8 cellular contexts compared by ENCODE assay signal in genomic region chr11:57667065-57667714, GRCh38. TPM values are rescaled to one million over a fixed set of nuclear protein-coding genes. Genes with fewer than 3 reads are reported as not detected.
A peak's percentile ranks its signal among the peaks of the same experiment; 100 is the strongest.
DNase-seq lines count a peak whose midpoint lies in the region; ATAC-seq and TF ChIP-seq lines count a peak whose summit lies in the region.

No MANE protein-coding gene starts in this region.

- peak overlapping the region; percentile 100 for H2BK120ac ChIP-seq in IMR-90 (ENCODE audit: low read depth, low read length)

- DNase-seq in DMS114 treated with DMSO at 0.1 percent for 48 hours (lab: John Stamatoyannopoulos, UW; ENCODE audit: unreplicated experiment) (peak; percentile 90), IMR-90 (peak; percentile 99), OCI-LY7 (ENCODE audit: low spot score) (peak; percentile 99), activated T-cell treated with anti-CD3 and anti-CD28 coated beads for 48 hours (ENCODE audit: low read depth) (peak; percentile 84), epithelial cell of prostate (ENCODE audit: low read depth, low spot score) (peak; percentile 96), mucosa of descending colon (peak; percentile 91 to 99 (median 95))
- DNase-seq in stimulated activated CD8-positive, alpha-beta memory T cell treated with anti-CD3 and anti-CD28 coated beads, Interleukin-4, amount 100 ng/mL, for 1 hour (ENCODE audit: low read depth in 2 of 2, low spot score in 1 of 2), result peak; percentile 72 to 86

- no peak for TF ChIP-seq POLR2A in IMR-90 (IDR thresholded peaks at IDR 0.05; ENCODE audit: low read depth, low read length)

- peaks cover 0 to 16% of the 10 kb centered on the region in 2 experiments; a peak in 2 of 4 replicates for H3K79me1 ChIP-seq in IMR-90 (ENCODE audit: low read depth in 1 of 2, low read length in 2 of 2)

- H3K4me3 ChIP-seq in IMR-90 (ENCODE audit: insufficient read depth, low read depth, low read length) (peak overlapping the region; percentile 98), OCI-LY7 (ENCODE audit: low read depth, low read length, poor library complexity, severe bottlenecking) (peak overlapping the region; percentile 94), mucosa of descending colon (peak overlapping the region; percentile 93)

- POLR2A ChIA-PET in IMR-90 (lab: Charles Lee; ENCODE audit: unreplicated experiment) (interaction anchor here (0.5 to 0.6 kb wide), 2 partner anchors 30 to 980 kb away, joined by 3 read pairs; no protein-coding TSS in a partner anchor), OCI-LY7 (lab: Charles Lee) (interaction anchor here (0.8 to 1.8 kb wide), 3 partner anchors 10 to 36 kb away, joined by 3 to 12 read pairs (median 6); partner anchors contain the start of gene CLP1)

- H3K23ac ChIP-seq in IMR-90 (ENCODE audit: low read depth, low read length), result peak overlapping the region; percentile 100

- dilution Hi-C loops in IMR-90 (cut with HindIII; ENCODE audit: low sequenced_read_pairs, unreplicated experiment), result no loop called here

- peaks cover 6% of the 10 kb centered on the region for H4K20me1 ChIP-seq in IMR-90 (ENCODE audit: insufficient read depth, low read length)
- peaks cover 33% of the 10 kb centered on the region for H4K20me1 ChIP-seq in OCI-LY7 (ENCODE audit: insufficient read depth, low read length)

- peak overlapping the region; percentile 99 for H2BK20ac ChIP-seq in IMR-90 (ENCODE audit: low read depth, low read length)

- no TSS peak for BruUV-seq in IMR-90 (replicated peaks; lab: Mats Ljungman, UMichigan)
- no TSS peak for BruUV-seq in OCI-LY7 (replicated peaks; lab: Mats Ljungman, UMichigan)

- H3K36me3 ChIP-seq in IMR-90 (ENCODE audit: control insufficient read depth, insufficient read depth, low read length) (peaks cover 3% of the 10 kb centered on the region), OCI-LY7 (ENCODE audit: insufficient read depth, low read length) (peaks cover 31% of the 10 kb centered on the region), mucosa of descending colon (ENCODE audit: low read depth) (no peaks in the 10 kb centered on the region)

- ATAC-seq in GM21529 (IDR thresholded peaks at IDR 0.05; ENCODE audit: unreplicated experiment) (peak; percentile 67), IMR-90 (ENCODE audit: low read depth) (peak; percentile 84), mucosa of descending colon (peak; percentile 87)

- H3K4me1 ChIP-seq in IMR-90 (ENCODE audit: control insufficient read depth, insufficient read depth, low read length) (peaks cover 2% of the 10 kb centered on the region; the same call in 1 of the 2 replicates), OCI-LY7 (ENCODE audit: insufficient read depth, low read length, poor library complexity, severe bottlenecking) (peaks cover 23% of the 10 kb centered on the region), mucosa of descending colon (ENCODE audit: low read depth) (peaks cover 11% of the 10 kb centered on the region)

- no peaks in the 10 kb centered on the region for H3K9me2 ChIP-seq in OCI-LY7 (ENCODE audit: insufficient read depth, low read length)

- peak overlapping the region; percentile 95 for H4K5ac ChIP-seq in IMR-90 (ENCODE audit: low read depth, low read length)

- H3K4me2 ChIP-seq in IMR-90 (ENCODE audit: low read depth, low read length) (peak overlapping the region; percentile 90), OCI-LY7 (ENCODE audit: low read length) (peak overlapping the region; percentile 94)

- intact Hi-C loops in IMR-90 (cut with micrococcal nuclease), result loop anchor here (5.0 kb wide), 2 partner anchors 650 to 855 kb away; no protein-coding TSS in a partner anchor
- intact Hi-C loops in OCI-LY7 (cut with micrococcal nuclease; ENCODE audit: unreplicated experiment), result loop anchor here (1.0 to 5.0 kb wide), 6 partner anchors 45 to 910 kb away; partner anchors contain the start of genes LPXN, MED19, SELENOH and TMX2
- intact Hi-C loops in mucosa of descending colon (cut with DNase I, micrococcal nuclease), result no loop called here

- in situ Hi-C loops in IMR-90 (cut with MboI; ENCODE audit: low sequenced_read_pairs), result no loop called here

- H3K9me3 ChIP-seq in IMR-90 (ENCODE audit: control insufficient read depth, insufficient read depth, low read length) (no peaks in the 10 kb centered on the region), OCI-LY7 (ENCODE audit: low read length) (no peaks in the 10 kb centered on the region), mucosa of descending colon (no peaks in the 10 kb centered on the region)

- peak overlapping the region; percentile 91; the same call in 2 of the 3 replicates for H2BK15ac ChIP-seq in IMR-90 (ENCODE audit: low read depth, low read length)

- peak overlapping the region; percentile 99 for H3K56ac ChIP-seq in IMR-90 (ENCODE audit: extremely low read depth, insufficient read depth, low read length)

- peak overlapping the region; percentile 95 for H3K9ac ChIP-seq in IMR-90 (ENCODE audit: low read depth, low read length)

- TF ChIP-seq CTCF in IMR-90 (conservative IDR thresholded peaks at IDR 0.05; ENCODE audit: low read depth, low read length), result no peak
- 0 out of 2 replicates have a peak, but pooled peaks have one; percentile 20 for TF ChIP-seq CTCF in OCI-LY7 (conservative IDR thresholded peaks at IDR 0.05; ENCODE audit: low read length)
- no peak for TF ChIP-seq CTCF in mucosa of descending colon (IDR thresholded peaks at IDR 0.05)

- H3K9me1 ChIP-seq in IMR-90 (ENCODE audit: insufficient read depth, low read length), result no peaks in the 10 kb centered on the region

- H3K18ac ChIP-seq in IMR-90 (ENCODE audit: low read depth, low read length), result peak overlapping the region; percentile 96

- whole genome bisulfite sequencing in IMR-90 (ENCODE audit: extremely low coverage in 2 of 2, insufficient read length in 1 of 2), 2 experiments, result no CpG with 5 or more reads among the region's 34 CpGs

- H3K27ac ChIP-seq in IMR-90 (ENCODE audit: insufficient read depth, low read length), result peak overlapping the region; percentile 84
- H3K27ac ChIP-seq in OCI-LY7 (ENCODE audit: low read depth, low read length, poor library complexity, severe bottlenecking), result peak overlapping the region; percentile 88
- peak overlapping the region; percentile 98 for H3K27ac ChIP-seq in epithelial cell of prostate

- no peak for TF ChIP-seq RAD21 in IMR-90 (IDR thresholded peaks at IDR 0.05; ENCODE audit: low read length)

- peak overlapping the region; percentile 98 for H3K4ac ChIP-seq in IMR-90 (ENCODE audit: low read depth, low read length)

- H4K8ac ChIP-seq in IMR-90 (ENCODE audit: low read depth in 2 of 2, low read length in 2 of 2), result peak overlapping the region; percentile 81 to 96

- CTCF ChIA-PET in IMR-90 (lab: Yijun Ruan, JAX), result interaction anchor here (1.0 kb wide), 1 partner anchor 100 kb away, joined by 5 read pairs; the partner anchor contains the start of gene UBE2L6
- CTCF ChIA-PET in OCI-LY7 (lab: Charles Lee; ENCODE audit: unreplicated experiment), result interaction anchor here (1.2 to 1.4 kb wide), 3 partner anchors 13 to 174 kb away, joined by 3 to 4 read pairs (median 3); no protein-coding TSS in a partner anchor

- H3K14ac ChIP-seq in IMR-90 (replicated peaks; ENCODE audit: low read depth, low read length), result peak overlapping the region; percentile 99

- H2AFZ ChIP-seq in IMR-90 (replicated peaks; ENCODE audit: low read length, poor library complexity) (peak overlapping the region; percentile 93), OCI-LY7 (ENCODE audit: low read length) (peak overlapping the region; percentile 90)

- 0 out of 2 replicates have a peak overlapping the region, but pooled peaks have one; percentile 14 for H2AK5ac ChIP-seq in IMR-90 (ENCODE audit: low read depth, low read length)

- H4K91ac ChIP-seq in IMR-90 (ENCODE audit: insufficient read depth, low read depth, low read length), result peak overlapping the region; percentile 94

- peak overlapping the region; percentile 71 for H2AK9ac ChIP-seq in IMR-90 (replicated peaks; ENCODE audit: low read depth, low read length, poor library complexity)

- H2BK5ac ChIP-seq in IMR-90 (ENCODE audit: low read depth, low read length, poor library complexity, severe bottlenecking), result peak overlapping the region; percentile 96

- no peaks in the 10 kb centered on the region for H3K27me3 ChIP-seq in IMR-90 (ENCODE audit: control insufficient read depth, insufficient read depth, low read length)

- H3K79me2 ChIP-seq in OCI-LY7 (ENCODE audit: insufficient read depth, low read depth, low read length), result peaks cover 41% of the 10 kb centered on the region

RNA-seq across cellular contexts. Expression of gene ZDHHC5, which starts 0.7 kb away (rescaled TPM):
- total RNA-seq in IMR-90 (2012; rRNA removed) (19.4 and 21.4 TPM in 2 replicates), OCI-LY7 (2022) (46.1 and 57.4 TPM in 2 replicates), mucosa of descending colon (10 to 100 TPM; 75.5 to 83.0 (median 81.6) TPM)
- 44.0 and 45.7 TPM in 2 replicates for polyA plus RNA-seq in IMR-90 (2012; rRNA removed)
- polyA plus RNA-seq in IMR-90 (2012; cell fraction: cytosol; rRNA removed), result 31.7 and 39.8 TPM in 2 replicates
- 56.8 and 65.2 TPM in 2 replicates for polyA plus RNA-seq in IMR-90 (2012; cell fraction: nucleus; rRNA removed; ENCODE audit: low replicate concordance)
- 23.4 and 27.5 TPM in 2 replicates for total RNA-seq in OCI-LY7 (2014; rRNA removed; shearing (Covaris generic))

RNA-seq across cellular contexts. Expression of gene CLP1, which starts 9.6 kb away (rescaled TPM):
- total RNA-seq in IMR-90 (2012; rRNA removed) (24.0 and 26.7 TPM in 2 replicates), OCI-LY7 (2022) (18.1 and 20.8 TPM in 2 replicates), mucosa of descending colon (10 to 100 TPM; 10.0 to 13.1 (median 10.9) TPM)
- polyA plus RNA-seq in IMR-90 (2012; rRNA removed), result 16.3 and 16.5 TPM in 2 replicates
- 8.3 and 11.4 TPM in 2 replicates for polyA plus RNA-seq in IMR-90 (2012; cell fraction: cytosol; rRNA removed)
- polyA plus RNA-seq in IMR-90 (2012; cell fraction: nucleus; rRNA removed; ENCODE audit: low replicate concordance), result 5.6 and 11.3 TPM in 2 replicates
- total RNA-seq in OCI-LY7 (2014; rRNA removed; shearing (Covaris generic)), result 18.3 and 18.5 TPM in 2 replicates

RNA-seq across cellular contexts. Expression of gene YPEL4, which starts 17.5 kb away (rescaled TPM):
- total RNA-seq in IMR-90 (2012; rRNA removed) (under 0.01 and 0.18 TPM in 2 replicates), OCI-LY7 (2022) (0.52 and 0.55 TPM in 2 replicates), mucosa of descending colon (1 to 10 TPM in 1 of 3 donors, under 1 TPM in 2; 0.39 to 2.4 (median 0.58) TPM)
- polyA plus RNA-seq in IMR-90 (2012; rRNA removed), result 0.57 and 0.79 TPM in 2 replicates
- 0.54 and 0.74 TPM in 2 replicates for polyA plus RNA-seq in IMR-90 (2012; cell fraction: cytosol; rRNA removed)
- 2.4 and 6.6 TPM in 2 replicates for polyA plus RNA-seq in IMR-90 (2012; cell fraction: nucleus; rRNA removed; ENCODE audit: low replicate concordance)
- 0.54 and 0.85 TPM in 2 replicates for total RNA-seq in OCI-LY7 (2014; rRNA removed; shearing (Covaris generic))

RNA-seq across cellular contexts. Expression of gene MED19, which starts 44.8 kb away (rescaled TPM):
- total RNA-seq in IMR-90 (2012; rRNA removed) (14.0 and 14.7 TPM in 2 replicates), OCI-LY7 (2022) (11.1 and 12.6 TPM in 2 replicates), mucosa of descending colon (10 to 100 TPM; 10.7 to 14.6 (median 12.5) TPM)
- polyA plus RNA-seq in IMR-90 (2012; rRNA removed), result 35.0 and 40.9 TPM in 2 replicates
- polyA plus RNA-seq in IMR-90 (2012; cell fraction: cytosol; rRNA removed), result 15.1 and 21.6 TPM in 2 replicates
- polyA plus RNA-seq in IMR-90 (2012; cell fraction: nucleus; rRNA removed; ENCODE audit: low replicate concordance), result 14.5 and 21.7 TPM in 2 replicates
- total RNA-seq in OCI-LY7 (2014; rRNA removed; shearing (Covaris generic)), result 11.9 and 17.5 TPM in 2 replicates

RNA-seq across cellular contexts. Expression of gene TMX2, which starts 45.2 kb away (rescaled TPM):
- total RNA-seq in IMR-90 (2012; rRNA removed), result 72.5 and 103 TPM in 2 replicates
- polyA plus RNA-seq in IMR-90 (2012; rRNA removed), result 60.3 and 70.4 TPM in 2 replicates
- polyA plus RNA-seq in IMR-90 (2012; cell fraction: cytosol; rRNA removed), result 30.0 and 40.5 TPM in 2 replicates
- polyA plus RNA-seq in IMR-90 (2012; cell fraction: nucleus; rRNA removed; ENCODE audit: low replicate concordance), result 21.5 and 73.6 TPM in 2 replicates
- 53.3 and 54.9 TPM in 2 replicates for total RNA-seq in OCI-LY7 (2014; rRNA removed; shearing (Covaris generic))
- 60.2 and 66.9 TPM in 2 replicates for total RNA-seq in OCI-LY7 (2022)
- 100 to 1,000 TPM in 2 of 3 donors, 10 to 100 TPM in 1; 83.6 to 119 (median 113) TPM for total RNA-seq in mucosa of descending colon

Comparison
In these comparisons a context has a peak if more than half of its experiments do, and no peak if none do; other contexts are left out.
1. Peak in every context shown above with its lines: DNase-seq, ATAC-seq, H3K4me3 ChIP-seq and H3K27ac ChIP-seq.
2. intact Hi-C loops: an anchor here in IMR-90 (5.0 kb wide) and OCI-LY7 (1.0 to 5.0 kb wide); none called in mucosa of descending colon.